Comparison of ENCODE assay signal across 14 cellular contexts in genomic region chr10:35498693-35499092, GRCh38.
DNase-seq lines count a peak whose midpoint lies in the region; ATAC-seq, FAIRE-seq and TF ChIP-seq lines count a peak whose summit lies in the region.
"Had no signal": no experiment of that assay in that cellular context is flagged by ENCODE, and none has a peak within 500 bp of the region (broad histone marks: within the 10 kb centered on the region; RNA-seq: fewer than 3 reads in every experiment).

No MANE protein-coding gene starts in this region.

- intact Hi-C loops in GM12878 (cut with micrococcal nuclease; ENCODE audit: unreplicated experiment) (no loop called here), adrenal gland (cut with DNase I) (no loop called here), cardiac septum (cut with DNase I) (no loop called here)

- H3K4me1 ChIP-seq in GM12878 (ENCODE audit: control insufficient read depth, insufficient read depth, low read length) (peaks cover 22% of the 10 kb centered on the region), adrenal gland (replicated peaks in 1 of 2) (peaks cover 0 to 25% of the 10 kb centered on the region in 2 donors)
- H3K4me1 ChIP-seq: testis had no signal

- H3K27ac ChIP-seq in GM12878 (ENCODE audit: control insufficient read depth, insufficient read depth) (no peak overlapping the region), adrenal gland (no peak overlapping the region)
- H3K27ac ChIP-seq: BLaER1, testis had no signal

- BruUV-seq in GM12878 (replicated peaks; lab: Mats Ljungman, UMichigan): no TSS peak

- DNase-seq in GM12878 (ENCODE audit: low read depth, low spot score): no peak
- DNase-seq in adrenal gland: no peak
- DNase-seq in cardiac septum (ENCODE audit: low spot score): no peak
- DNase-seq in islet precursor cell: no peak
- no peak for DNase-seq in AG08396 (ENCODE audit: low spot score)
- DNase-seq: NCI-H146; stimulated activated CD4-positive, alpha-beta T cell treated with anti-CD3 and anti-CD28 coated beads, Interleukin-4, amount 100 ng/mL, for 4 hours; testis had no signal

- POLR2A ChIA-PET in GM12878 (lab: Charles Lee): no interaction called here

- TF ChIP-seq CTCF in GM12878 (IDR thresholded peaks at IDR 0.05 in 2 of 3, conservative IDR thresholded peaks at IDR 0.05 in 1 of 3; ENCODE audit: control insufficient read depth in 2 of 3, extremely low read depth in 1 of 3, insufficient read depth in 1 of 3, low read depth in 3 of 3, low read length in 3 of 3) (no peak), adrenal gland (IDR thresholded peaks at IDR 0.05) (no peak)

- no peak for TF ChIP-seq RAD21 in GM12878 (IDR thresholded peaks at IDR 0.05; ENCODE audit: insufficient read depth, low read depth, low read length)

- H3K9ac ChIP-seq in GM12878 (ENCODE audit: control insufficient read depth, insufficient read depth, low read length): no peak overlapping the region
- H3K9ac ChIP-seq: BLaER1 had no signal

- no peaks in the 10 kb centered on the region for H3K27me3 ChIP-seq in GM12878 (replicated peaks in 1 of 2; ENCODE audit: control insufficient read depth in 2 of 2, insufficient read depth in 2 of 2, low read length in 1 of 2)
- H3K27me3 ChIP-seq in adrenal gland: no peaks in the 10 kb centered on the region
- H3K27me3 ChIP-seq: BLaER1, testis had no signal

- no peak for TF ChIP-seq EP300 in GM12878 (IDR thresholded peaks at IDR 0.05; ENCODE audit: borderline replicate concordance in 1 of 2, control insufficient read depth in 1 of 2, low read depth in 2 of 2, low read length in 2 of 2)

- peak overlapping the region; percentile 24 for H3K4me2 ChIP-seq in GM12878 (ENCODE audit: control insufficient read depth, insufficient read depth)
- H3K4me2 ChIP-seq: BLaER1 had no signal

- in situ Hi-C loops in GM12878 (cut with MboI): no loop called here

- RAD21 ChIA-PET in GM12878 (lab: Charles Lee; ENCODE audit: unreplicated experiment): interaction anchor here (1.2 kb wide), 1 partner anchor 136 kb away, joined by 3 read pairs; no protein-coding TSS in a partner anchor

- CTCF ChIA-PET in GM12878 (lab: Yijun Ruan, JAX): no interaction called here

- no peak for FAIRE-seq in GM12878 (lab: Jason Lieb, UNC)
- FAIRE-seq: TTC549 had no signal

- H3K36me3 ChIP-seq in GM12878 (ENCODE audit: control insufficient read depth in 2 of 2, insufficient read depth in 2 of 2, low read length in 1 of 2) (no peaks in the 10 kb centered on the region; a peak in 1 of 4 replicates), adrenal gland (replicated peaks in 1 of 2) (no peaks in the 10 kb centered on the region)

- WGBS in GM12878 (ENCODE audit: insufficient coverage, insufficient replicate concordance, low lambda C conversion rate, missing lambda C conversion rate): 64% methylated on average over 5 of the region's 5 CpGs
- WGBS in adrenal gland, 4 donors: 94 to 98% (median 96%) methylated on average over 5 of the region's 5 CpGs

- ATAC-seq in GM18502 (IDR thresholded peaks at IDR 0.05; ENCODE audit: poor library complexity, unreplicated experiment) (peak; percentile 76), GM21390 (IDR thresholded peaks at IDR 0.05; ENCODE audit: unreplicated experiment) (peak; percentile 76), HG03045 (IDR thresholded peaks at IDR 0.05; ENCODE audit: unreplicated experiment) (peak; percentile 62), GM12878 (peak; percentile 67)
- ATAC-seq: Panc1 had no signal

- no peaks in the 10 kb centered on the region for H3K9me3 ChIP-seq in GM12878 (replicated peaks; ENCODE audit: control insufficient read depth, insufficient read depth, low read length)
- no peaks in the 10 kb centered on the region for H3K9me3 ChIP-seq in adrenal gland (replicated peaks in 1 of 3)
- H3K9me3 ChIP-seq: BLaER1, testis had no signal

- 0 out of 2 replicates have a peak, but pooled peaks cover 4% of the 10 kb centered on the region for H4K20me1 ChIP-seq in GM12878 (ENCODE audit: control insufficient read depth, insufficient read depth)

- no peaks in the 10 kb centered on the region for H3K79me2 ChIP-seq in GM12878 (ENCODE audit: control insufficient read depth, insufficient read depth, low read length)

- H3K4me3 ChIP-seq in GM12878 (0 out of 2 replicates have a peak overlapping the region, but pooled peaks have one; percentile 7), adrenal gland (no peak overlapping the region)
- H3K4me3 ChIP-seq: BLaER1, testis had no signal

- SMC1A ChIA-PET in GM12878 (lab: Charles Lee; ENCODE audit: uncharacterized antibody, unreplicated experiment): no interaction called here

- H2AFZ ChIP-seq in GM12878 (ENCODE audit: control insufficient read depth, low read depth, low read length): no peak overlapping the region

- TF ChIP-seq POLR2A in GM12878 (IDR thresholded peaks at IDR 0.05; ENCODE audit: low read depth, low read length) (no peak), adrenal gland (IDR thresholded peaks at IDR 0.05) (no peak)

TF ChIP-seq in GM12878, 131 proteins besides CTCF, POLR2A, EP300 and RAD21:
- TF ChIP-seq POU2F2 (IDR thresholded peaks at IDR 0.05; ENCODE audit: borderline replicate concordance, low read depth, low read length) (peak; percentile 76; the same call in 2 of the 3 replicates), LARP7 (IDR thresholded peaks at IDR 0.05) (no peak)
